8 cellular contexts compared by ENCODE assay signal in the genomic region with DNA sequence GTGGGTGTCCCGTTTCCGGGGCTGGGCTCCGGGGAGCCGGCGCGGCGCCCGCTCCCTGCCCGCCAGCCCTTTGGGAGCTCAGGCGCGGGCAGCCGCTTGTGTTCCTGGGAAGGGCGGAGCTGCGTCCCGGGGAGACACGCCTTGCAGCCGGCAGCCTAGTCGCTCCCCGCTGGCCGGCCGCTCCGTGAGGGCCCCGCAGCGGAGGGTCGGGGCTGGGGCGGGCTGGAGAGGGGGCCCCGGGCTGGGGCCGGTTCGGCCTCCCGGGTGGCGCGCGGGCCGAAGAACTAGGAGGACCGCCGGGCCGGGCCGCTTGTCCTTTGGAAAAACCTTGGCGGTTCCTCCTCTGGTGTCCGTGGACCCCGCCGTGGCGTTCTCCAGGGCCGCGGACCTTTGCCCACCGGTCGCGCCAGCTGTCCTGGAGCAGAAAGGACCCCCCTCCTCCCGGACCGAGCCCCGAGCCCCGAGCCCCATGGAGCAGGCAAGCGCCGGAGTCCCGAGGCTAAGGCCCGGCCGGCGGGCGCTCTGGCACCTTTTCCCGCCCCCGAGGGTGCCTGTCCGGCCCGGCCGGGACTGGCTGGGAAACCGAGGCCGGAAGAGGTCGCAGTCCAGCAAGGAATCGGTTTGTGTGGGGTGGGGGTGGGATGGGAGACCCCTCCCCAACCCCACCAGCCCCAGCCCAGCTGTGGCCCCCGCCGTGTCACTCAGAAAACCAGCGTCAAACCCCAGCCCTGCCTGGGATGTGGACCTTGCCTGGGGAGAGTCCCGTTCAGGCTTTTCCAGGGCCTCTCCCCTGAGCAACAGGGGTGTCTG. TPM values are rescaled to one million over a fixed set of nuclear protein-coding genes. Genes with fewer than 3 reads are reported as not detected.
DNase-seq lines count a peak whose midpoint lies in the region; ATAC-seq, FAIRE-seq and TF ChIP-seq lines count a peak whose summit lies in the region.

No MANE protein-coding gene starts in this region.

- H3K27me3 Mint-ChIP-seq in naive thymus-derived CD4-positive, alpha-beta T cell, result peaks cover 47 to 77% (median 61%) of the 10 kb centered on the region in 5 donors

- H3K36me3 ChIP-seq in HCT116 (ENCODE audit: control insufficient read depth in 1 of 2, insufficient read depth in 2 of 2, low read length in 2 of 2), result no peaks in the 10 kb centered on the region
- H3K36me3 ChIP-seq in SK-N-SH (replicated peaks in 1 of 2; ENCODE audit: control insufficient read depth in 1 of 2, insufficient read depth in 2 of 2, low read length in 1 of 2), result no peaks in the 10 kb centered on the region
- no peaks in the 10 kb centered on the region for H3K36me3 ChIP-seq in esophagus muscularis mucosa
- no peaks in the 10 kb centered on the region for H3K36me3 ChIP-seq in naive thymus-derived CD4-positive, alpha-beta T cell (ENCODE audit: control insufficient read depth in 2 of 3, insufficient read depth in 3 of 3, low read length in 3 of 3)

- CTCF ChIA-PET in HCT116 (lab: Charles Lee), result interaction anchor here (0.7 to 1.6 kb wide), 4 partner anchors 12 to 300 kb away, joined by 4 to 12 read pairs (median 6); no protein-coding TSS in a partner anchor
- CTCF ChIA-PET in SK-N-SH (lab: Yijun Ruan, JAX), result interaction anchor here (0.7 to 0.9 kb wide), 2 partner anchors 299 to 303 kb away, joined by 3 read pairs; a partner anchor contains a TSS
- CTCF ChIA-PET in naive thymus-derived CD4-positive, alpha-beta T cell (lab: Charles Lee), result no interaction called here

- H3K9me2 ChIP-seq in HCT116 (ENCODE audit: insufficient read depth) (no peaks in the 10 kb centered on the region), SK-N-SH (no peaks in the 10 kb centered on the region)

- no peaks in the 10 kb centered on the region for H3F3A ChIP-seq in SK-N-SH (replicated peaks; ENCODE audit: insufficient read depth)

- POLR2A ChIA-PET in HCT116 (lab: Charles Lee), result interaction anchor here (0.7 to 1.5 kb wide), 3 partner anchors 10 to 1784 kb away, joined by 3 to 12 read pairs (median 7); no protein-coding TSS in a partner anchor
- POLR2A ChIA-PET in SK-N-SH (lab: Yijun Ruan, JAX), result no interaction called here
- POLR2A ChIA-PET in naive thymus-derived CD4-positive, alpha-beta T cell (lab: Charles Lee), result no interaction called here

- peak overlapping the region; percentile 71 for H3K9ac ChIP-seq in HCT116 (ENCODE audit: low read length)
- H3K9ac ChIP-seq in SK-N-SH, result no peak overlapping the region

- H3K27ac Mint-ChIP-seq in naive thymus-derived CD4-positive, alpha-beta T cell, result no peak overlapping the region

- no TSS peak for BruUV-seq in HCT116 (replicated peaks; lab: Mats Ljungman, UMichigan)

- no peaks in the 10 kb centered on the region for H3K36me3 Mint-ChIP-seq in naive thymus-derived CD4-positive, alpha-beta T cell

- H4K20me1 ChIP-seq in HCT116 (ENCODE audit: insufficient read depth) (no peaks in the 10 kb centered on the region), SK-N-SH (ENCODE audit: insufficient read depth) (no peaks in the 10 kb centered on the region)

- peak; percentile 93 for ATAC-seq in HCT116
- ATAC-seq in naive thymus-derived CD4-positive, alpha-beta T cell, result peak; percentile 49
- no peak for ATAC-seq in HG02884 (IDR thresholded peaks at IDR 0.05; ENCODE audit: unreplicated experiment)

- H2AFZ ChIP-seq in HCT116 (ENCODE audit: low read depth, low read length, poor library complexity, severe bottlenecking) (peak overlapping the region; percentile 79), SK-N-SH (ENCODE audit: low read depth) (peak overlapping the region; percentile 29; the same call in 1 of the 2 replicates)

- H3K79me2 ChIP-seq in HCT116 (ENCODE audit: insufficient read depth, low read length), result no peaks in the 10 kb centered on the region
- no peaks in the 10 kb centered on the region for H3K79me2 ChIP-seq in SK-N-SH (ENCODE audit: insufficient read depth)

- WGBS in SK-N-SH (ENCODE audit: low lambda C conversion rate), result 2% methylated on average over 34 of the region's 72 CpGs
- WGBS in esophagus muscularis mucosa, result 1% methylated on average over 59 of the region's 72 CpGs

- peak overlapping the region in 2 of 10 donors; percentile 61 to 72 for H3K4me3 Mint-ChIP-seq in naive thymus-derived CD4-positive, alpha-beta T cell

- TF ChIP-seq CTCF in D721Med (IDR thresholded peaks at IDR 0.05; ENCODE audit: insufficient read depth, missing control alignments) (no peak), HCT116 (IDR thresholded peaks at IDR 0.05 in 2 of 3, conservative IDR thresholded peaks at IDR 0.05 in 1 of 3; ENCODE audit: borderline replicate concordance in 1 of 3, insufficient read depth in 1 of 3, low read depth in 2 of 3, low read length in 2 of 3) (no peak), SK-N-SH (IDR thresholded peaks at IDR 0.05) (no peak), esophagus muscularis mucosa (IDR thresholded peaks at IDR 0.05) (no peak)

- no peaks in the 10 kb centered on the region for H3K9me3 ChIP-seq in HCT116 (ENCODE audit: control insufficient read depth in 1 of 2, insufficient read depth in 1 of 2, low read depth in 1 of 2, low read length in 2 of 2)
- no peaks in the 10 kb centered on the region for H3K9me3 ChIP-seq in SK-N-SH
- no peaks in the 10 kb centered on the region for H3K9me3 ChIP-seq in esophagus muscularis mucosa
- H3K9me3 ChIP-seq in naive thymus-derived CD4-positive, alpha-beta T cell (ENCODE audit: control insufficient read depth in 2 of 3, low read length in 3 of 3), result no peaks in the 10 kb centered on the region

- H3K4me1 ChIP-seq in HCT116 (ENCODE audit: control insufficient read depth in 1 of 2, insufficient read depth in 2 of 2, low read length in 2 of 2) (peaks cover 0 to 14% of the 10 kb centered on the region in 2 experiments; a peak in 3 of 4 replicates), SK-N-SH (ENCODE audit: control insufficient read depth in 1 of 2, insufficient read depth in 2 of 2, low read depth in 1 of 2, low read length in 1 of 2) (no peaks in the 10 kb centered on the region), esophagus muscularis mucosa (peaks cover 0 to 26% (median 20%) of the 10 kb centered on the region in 4 donors)
- peaks cover 0 to 25% of the 10 kb centered on the region in 2 donors for H3K4me1 ChIP-seq in naive thymus-derived CD4-positive, alpha-beta T cell (ENCODE audit: control insufficient read depth in 2 of 2, insufficient read depth in 2 of 2, low read length in 2 of 2)

- TF ChIP-seq EP300 in SK-N-SH (IDR thresholded peaks at IDR 0.05; ENCODE audit: borderline replicate concordance in 1 of 2, low read depth in 1 of 2, low read length in 1 of 2) (no peak), esophagus muscularis mucosa (IDR thresholded peaks at IDR 0.05) (no peak)

- DNase-seq in D721Med (ENCODE audit: insufficient read length, low spot score) (peak; percentile 34), HCT116 (ENCODE audit: low read depth, low spot score) (peak; percentile 39), SK-N-SH (peak; percentile 67), esophagus muscularis mucosa (ENCODE audit: extremely low spot score) (no peak), cerebellar nuclear complex (lab: John Stamatoyannopoulos, UW) (no peak), SHP77 (lab: John Stamatoyannopoulos, UW) (no peak)
- DNase-seq in naive thymus-derived CD4-positive, alpha-beta T cell, result no peak

- H3K27me3 ChIP-seq in HCT116 (ENCODE audit: insufficient read depth, low read length), result no peaks in the 10 kb centered on the region
- H3K27me3 ChIP-seq in SK-N-SH (ENCODE audit: insufficient read depth), result peaks cover 57% of the 10 kb centered on the region
- H3K27me3 ChIP-seq in esophagus muscularis mucosa, result peaks cover 0 to 33% (median 10%) of the 10 kb centered on the region in 4 donors
- H3K27me3 ChIP-seq in naive thymus-derived CD4-positive, alpha-beta T cell (ENCODE audit: control insufficient read depth in 2 of 2, insufficient read depth in 2 of 2, low read length in 2 of 2), result no peaks in the 10 kb centered on the region

- TF ChIP-seq POLR2A in HCT116 (IDR thresholded peaks at IDR 0.05; ENCODE audit: borderline replicate concordance, extremely low read depth, insufficient read depth, insufficient read length) (no peak), esophagus muscularis mucosa (IDR thresholded peaks at IDR 0.05; ENCODE audit: low read depth) (no peak)

- intact Hi-C loops in HCT116 (cut with micrococcal nuclease) (loop anchor here (1.0 kb wide), 1 partner anchor 8 kb away; no protein-coding TSS in a partner anchor), esophagus muscularis mucosa (cut with DNase I) (loop anchor here (10.0 kb wide), 1 partner anchor 302 kb away; a partner anchor contains a TSS)
- intact Hi-C loops in naive thymus-derived CD4-positive, alpha-beta T cell (cut with micrococcal nuclease), result loop anchor here in 1 of 2 donors (10.0 kb wide), 1 partner anchor 68 kb away; no protein-coding TSS in a partner anchor

- RAD21 ChIA-PET in HCT116 (lab: Charles Lee; ENCODE audit: low non-redundant PET in 1 of 2, low total read pairs in 2 of 2, uncharacterized antibody in 2 of 2, unreplicated experiment in 2 of 2), result interaction anchor here (0.6 to 1.2 kb wide), 3 partner anchors 10 to 35 kb away, joined by 3 to 8 read pairs (median 3); no protein-coding TSS in a partner anchor

- H3K4me3 ChIP-seq in HCT116 (replicated peaks in 1 of 2; ENCODE audit: low read depth in 1 of 2, low read length in 2 of 2) (peak overlapping the region; percentile 63 to 68), SK-N-SH (ENCODE audit: low read depth in 2 of 2, low read length in 1 of 2) (peak overlapping the region; percentile 37 to 39; a peak in 2 of 4 replicates), esophagus muscularis mucosa (peak overlapping the region; percentile 58 to 78 (median 64))
- peak overlapping the region; percentile 47 for H3K4me3 ChIP-seq in naive thymus-derived CD4-positive, alpha-beta T cell (ENCODE audit: low read length)

- H3K4me2 ChIP-seq in HCT116 (ENCODE audit: low read length), result peak overlapping the region; percentile 81
- peak overlapping the region; percentile 89 for H3K4me2 ChIP-seq in SK-N-SH

- no peak for FAIRE-seq in D721Med (lab: Jason Lieb, UNC)

- H3K4me1 Mint-ChIP-seq in naive thymus-derived CD4-positive, alpha-beta T cell, result peaks cover 0 to 14% (median 0%) of the 10 kb centered on the region in 7 donors

- peaks cover 0 to 2% (median 0%) of the 10 kb centered on the region in 11 donors for H3K9me3 Mint-ChIP-seq in naive thymus-derived CD4-positive, alpha-beta T cell

- H3K27ac ChIP-seq in HCT116 (ENCODE audit: low read depth, low read length) (peak overlapping the region; percentile 17; the same call in 1 of the 2 replicates), SK-N-SH (ENCODE audit: low read depth in 2 of 2, low read length in 1 of 2) (no peak overlapping the region), esophagus muscularis mucosa (replicated peaks in 1 of 4) (peak overlapping the region; percentile 31 to 70 (median 58))
- no peak overlapping the region for H3K27ac ChIP-seq in naive thymus-derived CD4-positive, alpha-beta T cell (ENCODE audit: low read depth, low read length)

- TF ChIP-seq RAD21 in HCT116 (IDR thresholded peaks at IDR 0.05; ENCODE audit: low read depth) (no peak; the same call in 1 of the 2 replicates), SK-N-SH (IDR thresholded peaks at IDR 0.05; ENCODE audit: low read length) (no peak)

RNA-seq across cellular contexts. Expression of a gene that starts 6.8 kb away (rescaled TPM):
- total RNA-seq in HCT116 (2021; ENCODE audit: unreplicated experiment) (11.3 TPM), esophagus muscularis mucosa (1 to 10 TPM in 3 of 4 donors, not detected in 1; 2.1 to 5.8 (median 2.7) TPM)
- 4.1 and 4.5 TPM in 2 replicates for polyA plus RNA-seq in HCT116 (2012)
- 2.0 and 3.7 TPM in 2 replicates for polyA plus RNA-seq in SK-N-SH (2012; rRNA removed)
- polyA plus RNA-seq in SK-N-SH (2012; cell fraction: cytosol; rRNA removed), result 0.62 and 0.66 TPM in 2 replicates
- 28.6 and 35.6 TPM in 2 replicates for polyA plus RNA-seq in SK-N-SH (2012; cell fraction: nucleus; rRNA removed)
- total RNA-seq in naive thymus-derived CD4-positive, alpha-beta T cell, result 10 to 100 TPM in 2 of 5 experiments, 1 to 10 TPM in 3; 4.0 to 13.3 (median 9.7) TPM
- not detected for polyA plus RNA-seq in naive thymus-derived CD4-positive, alpha-beta T cell

RNA-seq across cellular contexts. Expression of a gene that starts 13.4 kb away (rescaled TPM):
- total RNA-seq in HCT116 (2021; ENCODE audit: unreplicated experiment), result 0.30 TPM
- polyA plus RNA-seq in HCT116 (2012), result 0.10 and 0.18 TPM in 2 replicates
- not detected in 2 replicates for polyA plus RNA-seq in SK-N-SH (2012; rRNA removed)
- polyA plus RNA-seq in SK-N-SH (2012; cell fraction: cytosol; rRNA removed), result not detected in 2 replicates
- polyA plus RNA-seq in SK-N-SH (2012; cell fraction: nucleus; rRNA removed), result not detected in 2 replicates
- not detected for total RNA-seq in esophagus muscularis mucosa
- 10 to 100 TPM in 2 of 5 experiments, 1 to 10 TPM in 1, under 1 TPM in 1, not detected in 1; 0.70 to 57.5 (median 17.7) TPM for total RNA-seq in naive thymus-derived CD4-positive, alpha-beta T cell
- polyA plus RNA-seq in naive thymus-derived CD4-positive, alpha-beta T cell, result not detected

RNA-seq across cellular contexts. Expression of a gene that starts 27.7 kb away (rescaled TPM):
- total RNA-seq in HCT116 (2021; ENCODE audit: unreplicated experiment) (0.37 TPM), esophagus muscularis mucosa (under 1 TPM in 1 of 4 donors, not detected in 3; 0.80 TPM)
- not detected in 2 replicates for polyA plus RNA-seq in HCT116 (2012)
- not detected in 2 replicates for polyA plus RNA-seq in SK-N-SH (2012; rRNA removed)
- not detected in 2 replicates for polyA plus RNA-seq in SK-N-SH (2012; cell fraction: cytosol; rRNA removed)
- polyA plus RNA-seq in SK-N-SH (2012; cell fraction: nucleus; rRNA removed), result not detected in 2 replicates
- 10 to 100 TPM in 1 of 5 experiments, 1 to 10 TPM in 2, not detected in 2; 5.3 to 10.0 (median 9.7) TPM for total RNA-seq in naive thymus-derived CD4-positive, alpha-beta T cell
- not detected for polyA plus RNA-seq in naive thymus-derived CD4-positive, alpha-beta T cell

Comparison
In these comparisons a context has a peak if more than half of its experiments do, and no peak if none do; other contexts are left out.
1. DNase-seq: peak in D721Med (single experiment), HCT116 (single experiment) and SK-N-SH (single experiment); none in esophagus muscularis mucosa (single experiment), naive thymus-derived CD4-positive, alpha-beta T cell (0 of 9), cerebellar nuclear complex (0 of 2) and SHP77 (0 of 2).
2. H3K27ac ChIP-seq: peak in HCT116 (single experiment) and esophagus muscularis mucosa (4 of 4); none in SK-N-SH (0 of 2) and naive thymus-derived CD4-positive, alpha-beta T cell (single experiment).
3. Peak in every context shown above with its lines, with median percentiles within 50 percentile points of each other: H3K4me3 ChIP-seq.